ENCODE assay signal across 29 cellular contexts in genomic region chr17:74108126-74108705, GRCh38.
"Had no signal": no experiment of that assay in that cellular context is flagged by ENCODE, and none has a peak within 500 bp of the region (broad histone marks: within the 10 kb centered on the region; RNA-seq: fewer than 3 reads in every experiment).

No MANE protein-coding gene starts in this region.

- DNase-seq: activated CD4-positive, alpha-beta T cell treated with anti-CD3 and anti-CD28 coated beads for 36 hours; activated CD4-positive, CD25-positive, alpha-beta regulatory T cell; activated CD8-positive, alpha-beta memory T cell treated with anti-CD3 and anti-CD28 coated beads, Interleukin-2, amount 10 ng/mL, durations not matched to agents 7 days and 5 days; activated CD8-positive, alpha-beta T cell treated with anti-CD3 and anti-CD28 coated beads, Interleukin-2, amount 10 ng/mL, durations not matched to agents 7 days and 5 days; activated naive CD4-positive, alpha-beta T cell; activated T-cell treated with anti-CD3 and anti-CD28 coated beads for 4 hours; activated T-cell treated with anti-CD3 and anti-CD28 coated beads, Interleukin-2, amount 50 U/mL, for 72 hours; anterior cingulate cortex; dermis blood vessel endothelial cell; effector CD4-positive, alpha-beta T cell; esophagus squamous epithelium; foreskin melanocyte; left lung; lower lobe of right lung; mesenchymal stem cell; mucosa of descending colon; ovary; psoas muscle; sigmoid colon; small intestine; stimulated activated CD4-positive, alpha-beta T cell treated with anti-CD3 and anti-CD28 coated beads, Interleukin-4, amount 100 ng/mL, for 24 hours; T-helper 2 cell; upper lobe of left lung had no signal

- ATAC-seq: activated CD4-positive, alpha-beta T cell treated with anti-CD3 and anti-CD28 coated beads for 36 hours; activated CD8-positive, alpha-beta memory T cell treated with anti-CD3 and anti-CD28 coated beads, Interleukin-2, amount 10 ng/mL, durations not matched to agents 7 days and 5 days; activated CD8-positive, alpha-beta T cell treated with anti-CD3 and anti-CD28 coated beads, Interleukin-2, amount 10 ng/mL, durations not matched to agents 7 days and 5 days; activated naive CD4-positive, alpha-beta T cell treated with anti-CD3 and anti-CD28 coated beads, Interleukin-2, amount 50 U/mL, for 72 hours; activated T-cell treated with anti-CD3 and anti-CD28 coated beads, Interleukin-2, amount 50 U/mL, for 72 hours; left lung; lower lobe of right lung; mucosa of descending colon; natural killer cell treated with Interleukin-12 subunit alpha and Interleukin-12 subunit beta and Interleukin-15 and Interleukin-18, amount 100 ng/mL, for 72 hours; psoas muscle; stimulated activated effector memory CD8-positive, alpha-beta T cell treated with anti-CD3 and anti-CD28 coated beads, Interleukin-12 subunit alpha, Interleukin-12 subunit beta, amount 100 ng/mL, for 72 hours had no signal

- H3K27me3 ChIP-seq: ovary had no signal

- H3K36me3 Mint-ChIP-seq: activated CD8-positive, alpha-beta memory T cell treated with anti-CD3 and anti-CD28 coated beads, Interleukin-2, amount 10 ng/mL, durations not matched to agents 7 days and 5 days; activated naive CD4-positive, alpha-beta T cell treated with anti-CD3 and anti-CD28 coated beads, Interleukin-2, amount 50 U/mL, for 72 hours; natural killer cell treated with Interleukin-12 subunit alpha and Interleukin-12 subunit beta and Interleukin-15 and Interleukin-18, amount 100 ng/mL, for 72 hours; stimulated activated effector memory CD8-positive, alpha-beta T cell treated with anti-CD3 and anti-CD28 coated beads, Interleukin-12 subunit alpha, Interleukin-12 subunit beta, amount 100 ng/mL, for 72 hours had no signal

- H3K36me3 ChIP-seq: esophagus squamous epithelium, left lung, lower lobe of right lung, ovary, sigmoid colon, upper lobe of left lung had no signal

- H3K9me3 ChIP-seq: esophagus squamous epithelium, lower lobe of right lung, mucosa of descending colon, ovary, psoas muscle, sigmoid colon, upper lobe of left lung had no signal

- H3K27ac Mint-ChIP-seq: activated CD4-positive, alpha-beta T cell treated with anti-CD3 and anti-CD28 coated beads for 36 hours; activated CD8-positive, alpha-beta memory T cell treated with anti-CD3 and anti-CD28 coated beads, Interleukin-2, amount 10 ng/mL, durations not matched to agents 7 days and 5 days; activated CD8-positive, alpha-beta T cell treated with anti-CD3 and anti-CD28 coated beads, Interleukin-2, amount 10 ng/mL, durations not matched to agents 7 days and 5 days; activated naive CD4-positive, alpha-beta T cell treated with anti-CD3 and anti-CD28 coated beads, Interleukin-2, amount 50 U/mL, for 72 hours; activated T-cell treated with anti-CD3 and anti-CD28 coated beads, Interleukin-2, amount 50 U/mL, for 72 hours; natural killer cell treated with Interleukin-12 subunit alpha and Interleukin-12 subunit beta and Interleukin-15 and Interleukin-18, amount 100 ng/mL, for 72 hours; stimulated activated effector memory CD8-positive, alpha-beta T cell treated with anti-CD3 and anti-CD28 coated beads, Interleukin-12 subunit alpha, Interleukin-12 subunit beta, amount 100 ng/mL, for 72 hours; stimulated activated naive CD8-positive, alpha-beta T cell treated with anti-CD3 and anti-CD28 coated beads, Interleukin-15, Interleukin-2, amounts not matched to agents 100 ng/mL and 50 ng/mL, for 24 hours had no signal

- H3K4me1 Mint-ChIP-seq: activated CD4-positive, alpha-beta T cell treated with anti-CD3 and anti-CD28 coated beads for 36 hours; activated CD8-positive, alpha-beta memory T cell treated with anti-CD3 and anti-CD28 coated beads, Interleukin-2, amount 10 ng/mL, durations not matched to agents 7 days and 5 days; stimulated activated effector memory CD8-positive, alpha-beta T cell treated with anti-CD3 and anti-CD28 coated beads, Interleukin-12 subunit alpha, Interleukin-12 subunit beta, amount 100 ng/mL, for 72 hours had no signal

- H3K4me1 ChIP-seq: esophagus squamous epithelium, left lung, lower lobe of right lung, psoas muscle, sigmoid colon, upper lobe of left lung had no signal

- H3K4me3 ChIP-seq: esophagus squamous epithelium, left lung, lower lobe of right lung, mucosa of descending colon, ovary, psoas muscle, sigmoid colon, upper lobe of left lung had no signal

- H3K27ac ChIP-seq: epithelial cell of prostate, esophagus squamous epithelium, left lung, lower lobe of right lung, ovary, psoas muscle, sigmoid colon, upper lobe of left lung had no signal

- H3K9me3 Mint-ChIP-seq: activated naive CD4-positive, alpha-beta T cell treated with anti-CD3 and anti-CD28 coated beads, Interleukin-2, amount 50 U/mL, for 72 hours; activated T-cell treated with anti-CD3 and anti-CD28 coated beads, Interleukin-2, amount 50 U/mL, for 72 hours; central memory CD8-positive, alpha-beta T cell; natural killer cell treated with Interleukin-12 subunit alpha and Interleukin-12 subunit beta and Interleukin-15 and Interleukin-18, amount 100 ng/mL, for 72 hours; stimulated activated effector memory CD8-positive, alpha-beta T cell treated with anti-CD3 and anti-CD28 coated beads, Interleukin-12 subunit alpha, Interleukin-12 subunit beta, amount 100 ng/mL, for 72 hours; stimulated activated naive CD8-positive, alpha-beta T cell treated with anti-CD3 and anti-CD28 coated beads, Interleukin-15, Interleukin-2, amounts not matched to agents 100 ng/mL and 50 ng/mL, for 24 hours had no signal

- H3K4me3 Mint-ChIP-seq: activated CD4-positive, alpha-beta T cell treated with anti-CD3 and anti-CD28 coated beads for 36 hours; activated CD8-positive, alpha-beta memory T cell treated with anti-CD3 and anti-CD28 coated beads, Interleukin-2, amount 10 ng/mL, durations not matched to agents 7 days and 5 days; activated CD8-positive, alpha-beta T cell treated with anti-CD3 and anti-CD28 coated beads, Interleukin-2, amount 10 ng/mL, durations not matched to agents 7 days and 5 days; activated T-cell treated with anti-CD3 and anti-CD28 coated beads, Interleukin-2, amount 50 U/mL, for 72 hours; central memory CD8-positive, alpha-beta T cell; natural killer cell treated with Interleukin-12 subunit alpha and Interleukin-12 subunit beta and Interleukin-15 and Interleukin-18, amount 100 ng/mL, for 72 hours; stimulated activated effector memory CD8-positive, alpha-beta T cell treated with anti-CD3 and anti-CD28 coated beads, Interleukin-12 subunit alpha, Interleukin-12 subunit beta, amount 100 ng/mL, for 72 hours; stimulated activated naive CD8-positive, alpha-beta T cell treated with anti-CD3 and anti-CD28 coated beads, Interleukin-15, Interleukin-2, amounts not matched to agents 100 ng/mL and 50 ng/mL, for 24 hours had no signal
